Comparison of ENCODE assay signal across 8 cellular contexts in genomic region chr15:43185161-43186002, GRCh38. TPM values are rescaled to one million over a fixed set of nuclear protein-coding genes. Genes with fewer than 3 reads are reported as not detected.
A peak's percentile ranks its signal among the peaks of the same experiment; 100 is the strongest.
DNase-seq lines count a peak whose midpoint lies in the region; FAIRE-seq and TF ChIP-seq lines count a peak whose summit lies in the region.

CCNDBP1 (plus strand) TSS chr15:43185403; CDS start chr15:43185499, 96 bp downstream.

- DNase-seq in D721Med (ENCODE audit: insufficient read length, low spot score) (peak; percentile 86), GM20000 (ENCODE audit: low spot score) (peak; percentile 99), HT-29 (ENCODE audit: low spot score) (peak; percentile 97), endothelial cell (ENCODE audit: low spot score) (peak; percentile 72), mesothelial cell of epicardium (ENCODE audit: low spot score in 2 of 2, unreplicated experiment in 2 of 2) (peak; percentile 49 to 76)
- DNase-seq in activated CD8-positive, alpha-beta memory T cell treated with anti-CD3 and anti-CD28 coated beads, Interleukin-2, amount 50 U/mL, for 4 hours, result peak; percentile 82
- DNase-seq in stimulated activated CD8-positive, alpha-beta memory T cell treated with anti-CD3 and anti-CD28 coated beads, Interleukin-2, amount 100 ng/mL, for 1 hour (ENCODE audit: low read depth in 2 of 2), result peak; percentile 74 to 77

- H3K36me3 ChIP-seq in OCI-LY3 (replicated peaks; ENCODE audit: low read depth, low read length), result peaks cover 16% of the 10 kb centered on the region

- peak within 1 kb of the TSS; percentile 79 for H3K9ac ChIP-seq in OCI-LY3 (ENCODE audit: low read length)

- peak within 1 kb of the TSS; percentile 90 for H3K4me3 ChIP-seq in OCI-LY3 (ENCODE audit: low read length)

- peaks cover 3% of the 10 kb centered on the region for H3K27me3 Mint-ChIP-seq in endothelial cell (ENCODE audit: unreplicated experiment)
- no peaks in the 10 kb centered on the region for H3K27me3 Mint-ChIP-seq in mesothelial cell of epicardium (ENCODE audit: low read depth)

- H3K79me2 ChIP-seq in OCI-LY3 (ENCODE audit: low read length), result peaks cover 11% of the 10 kb centered on the region

- no peaks in the 10 kb centered on the region for H4K20me1 ChIP-seq in OCI-LY3 (ENCODE audit: insufficient read depth, low read length)

- peak within 1 kb of the TSS; percentile 88 for H3K4me2 ChIP-seq in OCI-LY3 (ENCODE audit: low read length)

- H3K4me1 ChIP-seq in OCI-LY3 (ENCODE audit: low read length), result peaks cover 5% of the 10 kb centered on the region

- H3K27ac ChIP-seq in OCI-LY3 (ENCODE audit: low read length), result peak within 1 kb of the TSS; percentile 68

- H2AFZ ChIP-seq in OCI-LY3 (ENCODE audit: low read depth, low read length), result peak within 1 kb of the TSS; percentile 50

- TF ChIP-seq CTCF in D721Med (IDR thresholded peaks at IDR 0.05; ENCODE audit: insufficient read depth, missing control alignments) (peak; percentile 35), GM20000 (IDR thresholded peaks at IDR 0.05; ENCODE audit: extremely low read depth, missing control alignments) (peak; percentile 45), OCI-LY3 (IDR thresholded peaks at IDR 0.05; ENCODE audit: low read depth, low read length) (peak; percentile 52), endothelial cell (IDR thresholded peaks at IDR 0.05; ENCODE audit: unreplicated experiment) (peak; percentile 24), mesothelial cell of epicardium (IDR thresholded peaks at IDR 0.05; ENCODE audit: unreplicated experiment) (peak; percentile 23)

- H3K9me3 Mint-ChIP-seq in endothelial cell (ENCODE audit: unreplicated experiment) (no peaks in the 10 kb centered on the region), mesothelial cell of epicardium (no peaks in the 10 kb centered on the region)

- no peaks in the 10 kb centered on the region for H3K27me3 ChIP-seq in OCI-LY3 (ENCODE audit: low read depth, low read length)

- FAIRE-seq in D721Med (lab: Jason Lieb, UNC), result no peak

- H3K27ac Mint-ChIP-seq in endothelial cell (ENCODE audit: unreplicated experiment) (peak within 1 kb of the TSS; percentile 55), mesothelial cell of epicardium (peak within 1 kb of the TSS; percentile 85)

- H3K36me3 Mint-ChIP-seq in endothelial cell (ENCODE audit: low read depth, unreplicated experiment) (no peaks in the 10 kb centered on the region), mesothelial cell of epicardium (no peaks in the 10 kb centered on the region)

- no peaks in the 10 kb centered on the region for H3K9me3 ChIP-seq in OCI-LY3 (ENCODE audit: insufficient read depth, low read length)

- H3K4me3 Mint-ChIP-seq in endothelial cell (ENCODE audit: unreplicated experiment) (peak within 1 kb of the TSS; percentile 96), mesothelial cell of epicardium (peak within 1 kb of the TSS; percentile 91)

- H3K4me1 Mint-ChIP-seq in endothelial cell (ENCODE audit: unreplicated experiment) (peaks cover 4% of the 10 kb centered on the region), mesothelial cell of epicardium (peaks cover 9% of the 10 kb centered on the region)

RNA-seq across cellular contexts. Expression of gene CCNDBP1, which starts in this region (rescaled TPM):
- total RNA-seq in HT-29 (2014; rRNA removed; shearing (Covaris generic)), result 39.8 and 52.0 TPM in 2 replicates
- total RNA-seq in endothelial cell (ENCODE audit: unreplicated experiment) (31.1 TPM), mesothelial cell of epicardium (29.3 to 31.2 TPM (median 29.5 TPM) in 3 replicates)

Comparison
In these comparisons a context has a peak if more than half of its experiments do, and no peak if none do; other contexts are left out.
1. Peak in every context shown above with its lines: DNase-seq, H3K4me3 ChIP-seq and H3K27ac ChIP-seq.